ENCODE assay signal across 1 cellular context in the genomic region with DNA sequence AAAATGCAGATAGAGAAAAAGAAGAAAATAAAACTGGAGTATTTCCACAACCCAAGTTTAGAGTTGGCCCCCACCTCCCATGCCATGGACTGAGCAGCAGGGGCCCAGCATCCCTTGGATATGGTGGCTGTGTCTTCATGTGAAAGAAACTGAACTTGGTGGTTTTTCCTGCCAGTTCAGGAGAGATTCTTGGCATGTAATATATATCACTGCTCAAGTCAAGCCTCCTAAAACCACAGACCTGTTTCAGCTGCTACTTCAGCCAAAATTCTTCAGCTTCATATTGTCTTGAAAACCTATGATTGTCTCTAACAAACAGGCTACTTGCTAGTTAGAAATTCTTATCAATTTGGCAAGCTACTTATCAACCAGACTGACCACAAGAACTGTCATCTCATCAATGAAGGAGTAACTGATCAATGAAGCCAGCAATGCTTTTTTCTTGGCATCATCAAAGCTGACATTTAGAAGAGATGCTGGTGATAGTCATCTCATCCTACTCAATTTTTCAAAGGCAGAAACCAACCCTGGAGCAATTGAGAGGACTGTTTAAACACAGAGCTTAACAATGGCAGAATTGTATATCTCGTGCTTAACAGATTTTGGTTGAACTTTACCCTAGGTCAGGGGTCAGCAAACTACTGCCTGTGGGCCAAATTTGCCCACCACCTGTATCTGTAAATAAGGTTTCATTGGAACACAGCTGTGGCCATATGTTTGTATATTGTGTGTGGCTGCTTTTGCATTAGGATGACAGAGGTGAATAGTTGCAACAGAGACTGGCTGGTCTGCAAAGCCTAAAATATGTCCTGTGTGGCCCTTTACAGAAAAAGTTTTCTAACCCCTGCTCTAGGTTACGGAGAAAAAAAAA.
TF ChIP-seq lines count a peak whose summit lies in the region.

No MANE protein-coding gene starts in this region.

TF ChIP-seq in HepG2, 621 proteins besides CTCF, POLR2A, EP300 and RAD21 (continued from another document and continues in another):
- TF ChIP-seq, protein P1, sequence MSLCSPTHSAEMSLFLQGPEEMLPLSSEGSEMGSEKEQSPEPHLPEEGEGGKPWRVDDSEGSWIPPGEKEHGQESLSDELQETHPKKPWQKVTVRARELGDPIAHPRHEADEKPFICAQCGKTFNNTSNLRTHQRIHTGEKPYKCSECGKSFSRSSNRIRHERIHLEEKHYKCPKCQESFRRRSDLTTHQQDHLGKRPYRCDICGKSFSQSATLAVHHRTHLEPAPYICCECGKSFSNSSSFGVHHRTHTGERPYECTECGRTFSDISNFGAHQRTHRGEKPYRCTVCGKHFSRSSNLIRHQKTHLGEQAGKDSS (CRISPR knock-in tag; IDR thresholded peaks at IDR 0.05; ENCODE audit: borderline replicate concordance, low read depth), result no peak
- TF ChIP-seq GLMP (CRISPR knock-in tag; IDR thresholded peaks at IDR 0.05; ENCODE audit: borderline replicate concordance) (no peak), ZNF263 (CRISPR knock-in tag; IDR thresholded peaks at IDR 0.05) (peak; percentile 49; the same call in 1 of the 2 replicates), ZNF556 (CRISPR knock-in tag; IDR thresholded peaks at IDR 0.05; ENCODE audit: borderline replicate concordance) (peak; percentile 59; the same call in 1 of the 2 replicates), JUND (CRISPR knock-in tag; IDR thresholded peaks at IDR 0.05) (no peak), GABPA (IDR thresholded peaks at IDR 0.05; ENCODE audit: low read depth, low read length) (no peak), GABPA (CRISPR knock-in tag; IDR thresholded peaks at IDR 0.05; ENCODE audit: low read depth) (no peak), GZF1 (CRISPR knock-in tag; IDR thresholded peaks at IDR 0.05) (no peak; the same call in 1 of the 2 replicates), MYC (CRISPR knock-in tag; IDR thresholded peaks at IDR 0.05; ENCODE audit: borderline replicate concordance) (peak; percentile 38; the same call in 1 of the 2 replicates), ZNF326 (CRISPR knock-in tag; IDR thresholded peaks at IDR 0.05; ENCODE audit: borderline replicate concordance) (no peak), ZNF619 (CRISPR knock-in tag; IDR thresholded peaks at IDR 0.05) (no peak), HCFC1 (IDR thresholded peaks at IDR 0.05; ENCODE audit: low read depth, low read length) (no peak), SMYD3 (CRISPR knock-in tag; IDR thresholded peaks at IDR 0.05) (peak; percentile 77; the same call in 1 of the 2 replicates), ZNF570 (CRISPR knock-in tag; IDR thresholded peaks at IDR 0.05; ENCODE audit: borderline replicate concordance) (no peak), ZNF142 (CRISPR knock-in tag; IDR thresholded peaks at IDR 0.05) (no peak; the same call in 1 of the 2 replicates), SRY (CRISPR knock-in tag; IDR thresholded peaks at IDR 0.05) (no peak), ARNT (IDR thresholded peaks at IDR 0.05) (no peak), ZNF768 (CRISPR knock-in tag; IDR thresholded peaks at IDR 0.05) (no peak; the same call in 1 of the 2 replicates), ZNF891 (CRISPR knock-in tag; IDR thresholded peaks at IDR 0.05) (no peak), GFI1 (CRISPR knock-in tag; IDR thresholded peaks at IDR 0.05; ENCODE audit: borderline replicate concordance) (peak; percentile 97), HOXA3 (CRISPR knock-in tag; IDR thresholded peaks at IDR 0.05) (peak; percentile 87), ZNF562 (CRISPR knock-in tag; IDR thresholded peaks at IDR 0.05; ENCODE audit: borderline replicate concordance) (no peak), ISL2 (CRISPR knock-in tag; IDR thresholded peaks at IDR 0.05) (peak; percentile 100), ZNF101 (CRISPR knock-in tag; IDR thresholded peaks at IDR 0.05; ENCODE audit: borderline replicate concordance, low read depth) (peak; percentile 80; the same call in 1 of the 2 replicates), MIER3 (CRISPR knock-in tag; IDR thresholded peaks at IDR 0.05; ENCODE audit: borderline replicate concordance) (peak; percentile 69; the same call in 1 of the 2 replicates), ZNF451 (CRISPR knock-in tag; IDR thresholded peaks at IDR 0.05) (no peak), SNAPC2 (CRISPR knock-in tag; IDR thresholded peaks at IDR 0.05) (peak; percentile 93; the same call in 1 of the 2 replicates), CBFB (CRISPR knock-in tag; IDR thresholded peaks at IDR 0.05) (peak; percentile 99), RBM22 (optimal IDR thresholded peaks at IDR 0.05; ENCODE audit: low read length) (peak; percentile 58), NFKBIZ (CRISPR knock-in tag; IDR thresholded peaks at IDR 0.05) (peak; percentile 91), SSRP1 (CRISPR knock-in tag; IDR thresholded peaks at IDR 0.05) (peak; percentile 76), ZNF530 (CRISPR knock-in tag; IDR thresholded peaks at IDR 0.05; ENCODE audit: low read depth) (no peak), CCAR2 (optimal IDR thresholded peaks at IDR 0.05; ENCODE audit: low read depth, low read length) (peak; percentile 37), ZNF678 (CRISPR knock-in tag; IDR thresholded peaks at IDR 0.05) (no peak), ZNF746 (CRISPR knock-in tag; IDR thresholded peaks at IDR 0.05) (peak; percentile 73; the same call in 1 of the 2 replicates), SKIL (CRISPR knock-in tag; IDR thresholded peaks at IDR 0.05; ENCODE audit: borderline replicate concordance) (peak; percentile 67; the same call in 1 of the 2 replicates), PRDM4 (CRISPR knock-in tag; IDR thresholded peaks at IDR 0.05; ENCODE audit: borderline replicate concordance) (no peak), ZNF563 (CRISPR knock-in tag; IDR thresholded peaks at IDR 0.05) (no peak), PHF21A (CRISPR knock-in tag; IDR thresholded peaks at IDR 0.05) (peak; percentile 99), ZKSCAN8 (CRISPR knock-in tag; IDR thresholded peaks at IDR 0.05; ENCODE audit: borderline replicate concordance) (peak; percentile 98), NFRKB (IDR thresholded peaks at IDR 0.05) (no peak), SNAI1 (CRISPR knock-in tag; IDR thresholded peaks at IDR 0.05; ENCODE audit: borderline replicate concordance) (peak; percentile 69; the same call in 1 of the 2 replicates), DR1 (CRISPR knock-in tag; IDR thresholded peaks at IDR 0.05) (no peak), FLYWCH1 (CRISPR knock-in tag; IDR thresholded peaks at IDR 0.05) (no peak)
- TF ChIP-seq, protein P2, sequence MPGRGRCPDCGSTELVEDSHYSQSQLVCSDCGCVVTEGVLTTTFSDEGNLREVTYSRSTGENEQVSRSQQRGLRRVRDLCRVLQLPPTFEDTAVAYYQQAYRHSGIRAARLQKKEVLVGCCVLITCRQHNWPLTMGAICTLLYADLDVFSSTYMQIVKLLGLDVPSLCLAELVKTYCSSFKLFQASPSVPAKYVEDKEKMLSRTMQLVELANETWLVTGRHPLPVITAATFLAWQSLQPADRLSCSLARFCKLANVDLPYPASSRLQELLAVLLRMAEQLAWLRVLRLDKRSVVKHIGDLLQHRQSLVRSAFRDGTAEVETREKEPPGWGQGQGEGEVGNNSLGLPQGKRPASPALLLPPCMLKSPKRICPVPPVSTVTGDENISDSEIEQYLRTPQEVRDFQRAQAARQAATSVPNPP (CRISPR knock-in tag; IDR thresholded peaks at IDR 0.05), result peak; percentile 92; the same call in 1 of the 2 replicates
- TF ChIP-seq, protein P3, sequence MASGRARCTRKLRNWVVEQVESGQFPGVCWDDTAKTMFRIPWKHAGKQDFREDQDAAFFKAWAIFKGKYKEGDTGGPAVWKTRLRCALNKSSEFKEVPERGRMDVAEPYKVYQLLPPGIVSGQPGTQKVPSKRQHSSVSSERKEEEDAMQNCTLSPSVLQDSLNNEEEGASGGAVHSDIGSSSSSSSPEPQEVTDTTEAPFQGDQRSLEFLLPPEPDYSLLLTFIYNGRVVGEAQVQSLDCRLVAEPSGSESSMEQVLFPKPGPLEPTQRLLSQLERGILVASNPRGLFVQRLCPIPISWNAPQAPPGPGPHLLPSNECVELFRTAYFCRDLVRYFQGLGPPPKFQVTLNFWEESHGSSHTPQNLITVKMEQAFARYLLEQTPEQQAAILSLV (CRISPR knock-in tag; IDR thresholded peaks at IDR 0.05; ENCODE audit: borderline replicate concordance), result no peak
- TF ChIP-seq, protein P4, sequence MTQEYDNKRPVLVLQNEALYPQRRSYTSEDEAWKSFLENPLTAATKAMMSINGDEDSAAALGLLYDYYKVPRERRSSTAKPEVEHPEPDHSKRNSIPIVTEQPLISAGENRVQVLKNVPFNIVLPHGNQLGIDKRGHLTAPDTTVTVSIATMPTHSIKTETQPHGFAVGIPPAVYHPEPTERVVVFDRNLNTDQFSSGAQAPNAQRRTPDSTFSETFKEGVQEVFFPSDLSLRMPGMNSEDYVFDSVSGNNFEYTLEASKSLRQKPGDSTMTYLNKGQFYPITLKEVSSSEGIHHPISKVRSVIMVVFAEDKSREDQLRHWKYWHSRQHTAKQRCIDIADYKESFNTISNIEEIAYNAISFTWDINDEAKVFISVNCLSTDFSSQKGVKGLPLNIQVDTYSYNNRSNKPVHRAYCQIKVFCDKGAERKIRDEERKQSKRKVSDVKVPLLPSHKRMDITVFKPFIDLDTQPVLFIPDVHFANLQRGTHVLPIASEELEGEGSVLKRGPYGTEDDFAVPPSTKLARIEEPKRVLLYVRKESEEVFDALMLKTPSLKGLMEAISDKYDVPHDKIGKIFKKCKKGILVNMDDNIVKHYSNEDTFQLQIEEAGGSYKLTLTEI (CRISPR knock-in tag; conservative IDR thresholded peaks at IDR 0.05), result no peak
